ENCODE assay signal across 1 cellular context in the genomic region with DNA sequence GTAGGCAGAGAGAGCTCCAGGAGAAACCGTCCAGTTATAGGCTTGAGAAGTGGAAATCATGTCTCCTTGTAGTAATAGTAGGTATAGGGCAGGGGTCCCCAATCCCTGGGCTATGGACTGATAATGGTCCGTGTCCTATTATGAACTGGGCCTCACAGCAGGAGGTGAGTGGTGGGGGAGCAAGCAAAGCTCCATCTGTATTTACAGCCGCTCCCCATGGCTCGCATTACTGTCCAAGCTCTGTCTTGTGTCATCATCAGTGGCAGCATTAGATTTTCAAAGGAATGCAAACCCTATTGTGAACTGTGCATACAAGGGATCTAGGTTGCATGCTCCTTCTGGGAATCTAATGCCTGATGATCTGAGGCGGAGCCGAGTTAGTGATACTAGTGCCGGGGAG.
TF ChIP-seq lines count a peak whose summit lies in the region.

No MANE protein-coding gene starts in this region.

TF ChIP-seq in IMR-90, 13 proteins besides CTCF, POLR2A, EP300 and RAD21 (continued from another document):
- TF ChIP-seq, protein P1, sequence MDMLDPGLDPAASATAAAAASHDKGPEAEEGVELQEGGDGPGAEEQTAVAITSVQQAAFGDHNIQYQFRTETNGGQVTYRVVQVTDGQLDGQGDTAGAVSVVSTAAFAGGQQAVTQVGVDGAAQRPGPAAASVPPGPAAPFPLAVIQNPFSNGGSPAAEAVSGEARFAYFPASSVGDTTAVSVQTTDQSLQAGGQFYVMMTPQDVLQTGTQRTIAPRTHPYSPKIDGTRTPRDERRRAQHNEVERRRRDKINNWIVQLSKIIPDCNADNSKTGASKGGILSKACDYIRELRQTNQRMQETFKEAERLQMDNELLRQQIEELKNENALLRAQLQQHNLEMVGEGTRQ (IDR thresholded peaks at IDR 0.05; ENCODE audit: low read depth, low read length): no peak
- TF ChIP-seq RCOR1 (IDR thresholded peaks at IDR 0.05; ENCODE audit: insufficient replicate concordance, low read length) (no peak), SMC3 (IDR thresholded peaks at IDR 0.05; ENCODE audit: low read depth, low read length) (no peak), CEBPB (IDR thresholded peaks at IDR 0.05; ENCODE audit: low read depth, low read length) (no peak), MXI1 (IDR thresholded peaks at IDR 0.05; ENCODE audit: borderline replicate concordance, low read depth, low read length) (no peak)
